ENCODE assay signal across 14 cellular contexts in genomic region chr19:35095667-35096368, GRCh38. TPM values are rescaled to one million over a fixed set of nuclear protein-coding genes. Genes with fewer than 3 reads are reported as not detected.
A peak's percentile ranks its signal among the peaks of the same experiment; 100 is the strongest.
DNase-seq lines count a peak whose midpoint lies in the region; ATAC-seq and TF ChIP-seq lines count a peak whose summit lies in the region.
"Had no signal": no experiment of that assay in that cellular context is flagged by ENCODE, and none has a peak within 500 bp of the region (broad histone marks: within the 10 kb centered on the region; RNA-seq: fewer than 3 reads in every experiment).

No MANE protein-coding gene starts in this region.

- no peak for TF ChIP-seq CTCF in Caco-2 (IDR thresholded peaks at IDR 0.05; ENCODE audit: insufficient read depth in 1 of 2, low read depth in 1 of 2, low read length in 1 of 2, severe bottlenecking in 1 of 2, unreplicated experiment in 1 of 2)
- no peak for TF ChIP-seq CTCF in RWPE1 (conservative IDR thresholded peaks at IDR 0.05; ENCODE audit: low read depth)
- no peak for TF ChIP-seq CTCF in upper lobe of left lung (IDR thresholded peaks at IDR 0.05)

- POLR2A ChIA-PET in Caco-2 (lab: Charles Lee) (no interaction called here), RWPE1 (lab: Yijun Ruan, JAX; ENCODE audit: low non-redundant PET) (no interaction called here)

- H3K27me3 Mint-ChIP-seq in Caco-2 (ENCODE audit: insufficient read depth, unreplicated experiment), result no peaks in the 10 kb centered on the region

- WGBS in upper lobe of left lung, 2 donors, result 81 to 85% methylated on average over 8 of the region's 8 CpGs

- H3K36me3 ChIP-seq in Caco-2 (ENCODE audit: control insufficient read depth, insufficient read depth, low read length) (no peaks in the 10 kb centered on the region), upper lobe of left lung (no peaks in the 10 kb centered on the region)
- H3K36me3 ChIP-seq: heart left ventricle had no signal

- TF ChIP-seq EP300 in upper lobe of left lung (IDR thresholded peaks at IDR 0.05), result no peak

- intact Hi-C loops in Caco-2 (cut with micrococcal nuclease; ENCODE audit: unreplicated experiment), result no loop called here

- DNase-seq in Caco-2 (no peak), RWPE1 (ENCODE audit: low spot score) (peak; percentile 82), glomerular visceral epithelial cell (ENCODE audit: extremely low spot score) (peak; percentile 9), NCI-H748 (lab: John Stamatoyannopoulos, UW; ENCODE audit: unreplicated experiment) (no peak), upper lobe of left lung (no peak), NOMO-1 treated with DMSO at 0.1 percent for 48 hours (lab: John Stamatoyannopoulos, UW; ENCODE audit: unreplicated experiment) (no peak)
- DNase-seq: activated CD8-positive, alpha-beta memory T cell treated with anti-CD3 and anti-CD28 coated beads for 24 hours; GOT3; NCI-H187 treated with DMSO at 0.1 percent for 48 hours had no signal

- H3K4me1 ChIP-seq in Caco-2 (peaks cover 34% of the 10 kb centered on the region), upper lobe of left lung (peaks cover under 1 to 4% (median 2%) of the 10 kb centered on the region in 4 donors)

- BruUV-seq in Caco-2 (replicated peaks; lab: Mats Ljungman, UMichigan), result no TSS peak

- TF ChIP-seq POLR2A in upper lobe of left lung (IDR thresholded peaks at IDR 0.05), result no peak

- H3K4me1 Mint-ChIP-seq in Caco-2 (ENCODE audit: low read depth, unreplicated experiment), result peaks cover 21% of the 10 kb centered on the region
- H3K4me1 Mint-ChIP-seq: brain had no signal

- H3K27ac Mint-ChIP-seq in Caco-2 (ENCODE audit: unreplicated experiment), result peak overlapping the region; percentile 10

- H3K9me3 ChIP-seq in Caco-2, result no peaks in the 10 kb centered on the region
- H3K9me3 ChIP-seq in upper lobe of left lung, result no peaks in the 10 kb centered on the region
- H3K9me3 ChIP-seq: heart left ventricle had no signal

- no peaks in the 10 kb centered on the region for H3K36me3 Mint-ChIP-seq in Caco-2 (ENCODE audit: insufficient read depth, unreplicated experiment)
- H3K36me3 Mint-ChIP-seq: brain had no signal

- H3K27ac ChIP-seq in RWPE1 (peak overlapping the region; percentile 92), upper lobe of left lung (no peak overlapping the region)
- H3K27ac ChIP-seq: heart left ventricle, VCaP had no signal

- CTCF ChIA-PET in Caco-2 (lab: Charles Lee) (interaction anchor here (0.6 kb wide), 1 partner anchor 520 kb away, joined by 3 read pairs; no protein-coding TSS in a partner anchor), RWPE1 (lab: Yijun Ruan, JAX) (interaction anchor here (0.5 to 1.4 kb wide), 5 partner anchors 22 to 90 kb away, joined by 3 to 6 read pairs (median 3); partner anchors contain the start of gene LGI4)

- H3K4me3 Mint-ChIP-seq in Caco-2 (ENCODE audit: unreplicated experiment), result no peak overlapping the region
- H3K4me3 Mint-ChIP-seq: brain had no signal

- ATAC-seq in upper lobe of left lung (ENCODE audit: low FRiP score in 2 of 2), result no peak
- ATAC-seq: heart left ventricle, left lobe of liver had no signal

- H3K27me3 ChIP-seq in Caco-2 (replicated peaks; ENCODE audit: control insufficient read depth, insufficient read depth, low read length), result no peaks in the 10 kb centered on the region
- H3K27me3 ChIP-seq in upper lobe of left lung, result no peaks in the 10 kb centered on the region

- no peaks in the 10 kb centered on the region for H3K9me3 Mint-ChIP-seq in Caco-2 (ENCODE audit: unreplicated experiment)

- H3K4me3 ChIP-seq in Caco-2 (ENCODE audit: low read depth, low read length) (no peak overlapping the region), upper lobe of left lung (no peak overlapping the region)
- H3K4me3 ChIP-seq: heart left ventricle had no signal

RNA-seq across cellular contexts. Expression of gene FXYD3, which starts 19.8 kb away (rescaled TPM):
- total RNA-seq in Caco-2 (2022) (26.8 and 36.7 TPM in 2 replicates), upper lobe of left lung (100 to 1,000 TPM in 5 of 6 donors, 10 to 100 TPM in 1; 94.3 to 236 (median 195) TPM)
- total RNA-seq: LHCN-M2 had no signal

RNA-seq across cellular contexts. Expression of gene LGI4, which starts 39.0 kb away (rescaled TPM):
- total RNA-seq in Caco-2 (2022) (0.37 and 0.43 TPM in 2 replicates), upper lobe of left lung (10 to 100 TPM in 2 of 6 donors, 1 to 10 TPM in 4; 3.3 to 25.3 (median 7.1) TPM)
- total RNA-seq: LHCN-M2 had no signal

RNA-seq across cellular contexts. Expression of gene FXYD1, which starts 42.8 kb away (rescaled TPM):
- total RNA-seq in Caco-2 (2022), result not detected in 2 replicates
- total RNA-seq in upper lobe of left lung, result 10 to 100 TPM in 4 of 6 donors, 1 to 10 TPM in 2; 3.8 to 64.9 (median 25.2) TPM
- total RNA-seq: LHCN-M2 had no signal

RNA-seq across cellular contexts. Expression of gene FXYD7, which starts 47.2 kb away (rescaled TPM):
- total RNA-seq in Caco-2 (2022) (not detected in 2 replicates), upper lobe of left lung (under 1 TPM in 1 of 6 donors, not detected in 5; 0.34 TPM)
- total RNA-seq: LHCN-M2 had no signal

RNA-seq across cellular contexts. Expression of gene HPN, which starts 54.3 kb away (rescaled TPM):
- 20.8 and 21.1 TPM in 2 replicates for total RNA-seq in Caco-2 (2022)
- 10 to 100 TPM; 15.9 to 54.5 (median 41.1) TPM for total RNA-seq in upper lobe of left lung

Comparison
In these comparisons a context has a peak if more than half of its experiments do, and no peak if none do; other contexts are left out.
1. DNase-seq: peak in RWPE1 (single experiment) and glomerular visceral epithelial cell (single experiment); none in Caco-2 (0 of 2), NCI-H748 (single experiment), upper lobe of left lung (0 of 2) and NOMO-1 treated with DMSO at 0.1 percent for 48 hours (single experiment).